ENCODE assay signal across 9 cellular contexts in genomic region chr14:58061581-58061980, GRCh38.
"Had no signal": no experiment of that assay in that cellular context is flagged by ENCODE, and none has a peak within 500 bp of the region (broad histone marks: within the 10 kb centered on the region; RNA-seq: fewer than 3 reads in every experiment).

No MANE protein-coding gene starts in this region.

- H3K4me3 Mint-ChIP-seq: HFFc6 had no signal

- H3K9me3 Mint-ChIP-seq: HFFc6 had no signal

- H3K27ac Mint-ChIP-seq: HFFc6 had no signal

- ATAC-seq: HCT116, K562 had no signal

- H3K27ac ChIP-seq: GM23248, HL-60 had no signal

- DNase-seq: GM23248, GOT3, H7, HFFc6, IMR-90, KG1 had no signal
